Comparison of ENCODE assay signal across 40 cellular contexts in genomic region chr19:44515031-44515430, GRCh38. TPM values are rescaled to one million over a fixed set of nuclear protein-coding genes. Genes with fewer than 3 reads are reported as not detected.
"Had no signal": no experiment of that assay in that cellular context is flagged by ENCODE, and none has a peak within 500 bp of the region (broad histone marks: within the 10 kb centered on the region; RNA-seq: fewer than 3 reads in every experiment).

No MANE protein-coding gene starts in this region.

- H3K27ac ChIP-seq: adrenal gland, ascending aorta, body of pancreas, brain microvascular endothelial cell, breast epithelium, cardiac muscle cell had no signal

- H3K4me1 ChIP-seq: adrenal gland, ascending aorta, body of pancreas, breast epithelium had no signal

- H3K4me3 ChIP-seq: adrenal gland, ascending aorta, body of pancreas, breast epithelium, cardiac muscle cell had no signal

- H3K36me3 ChIP-seq: adrenal gland, ascending aorta, brain microvascular endothelial cell, breast epithelium, cardiac muscle cell had no signal

- ATAC-seq: activated naive CD4-positive, alpha-beta T cell treated with anti-CD3 and anti-CD28 coated beads, Interleukin-2, amount 50 U/mL, for 72 hours; activated naive CD8-positive, alpha-beta T cell treated with anti-CD3 and anti-CD28 coated beads, Interleukin-2, amount 50 U/mL, for 24 hours; activated T-cell treated with anti-CD3 and anti-CD28 coated beads, Interleukin-2, amount 50 U/mL, for 4 hours; activated T-cell treated with anti-CD3 and anti-CD28 coated beads, Interleukin-2, amount 50 U/mL, for 72 hours; activated T-helper 17 cell treated with anti-CD3 and anti-CD28 coated beads, Interleukin-2, amount 50 U/mL, for 72 hours; body of pancreas had no signal

- FAIRE-seq: astrocyte, bronchial epithelial cell had no signal

- DNase-seq: activated effector memory CD4-positive, alpha-beta T cell treated with anti-CD3 and anti-CD28 coated beads, Interleukin-2, amount 50 U/mL, for 16 hours; activated effector memory CD4-positive, alpha-beta T cell treated with Interleukin-2 at 50 U/mL for 16 hours; activated gamma-delta T cell; activated gamma-delta T cell treated with Interleukin-2 at 50 U/mL for 16 hours; activated naive CD4-positive, alpha-beta T cell; activated naive CD4-positive, alpha-beta T cell treated with anti-CD3 and anti-CD28 coated beads for 36 hours; activated naive CD4-positive, alpha-beta T cell treated with anti-CD3 and anti-CD28 coated beads, Interleukin-2, amount 10 ng/mL, durations not matched to agents 7 days and 5 days; activated naive CD4-positive, alpha-beta T cell treated with anti-CD3 and anti-CD28 coated beads, Interleukin-2, amount 50 U/mL, for 16 hours; activated naive CD4-positive, alpha-beta T cell treated with Interleukin-2 at 50 U/mL for 16 hours; activated naive CD8-positive, alpha-beta T cell treated with anti-CD3 and anti-CD28 coated beads for 36 hours; activated naive CD8-positive, alpha-beta T cell treated with anti-CD3 and anti-CD28 coated beads, Interleukin-2, amount 10 ng/mL, durations not matched to agents 7 days and 5 days; activated naive CD8-positive, alpha-beta T cell treated with anti-CD3 and anti-CD28 coated beads, Interleukin-2, amount 50 U/mL, for 24 hours; activated T-cell treated with anti-CD3 and anti-CD28 coated beads, Interleukin-2, amount 50 U/mL, for 1 hour; activated T-cell treated with anti-CD3 and anti-CD28 coated beads, Interleukin-2, amount 50 U/mL, for 24 hours; activated T-cell treated with anti-CD3 and anti-CD28 coated beads, Interleukin-2, amount 50 U/mL, for 4 hours; activated T-cell treated with anti-CD3 and anti-CD28 coated beads, Interleukin-2, amount 50 U/mL, for 48 hours; activated T-cell treated with anti-CD3 and anti-CD28 coated beads, Interleukin-2, amount 50 U/mL, for 72 hours; amniotic stem cell; amygdala; anterior cingulate cortex; aorta; body of pancreas; brain microvascular endothelial cell; caudate nucleus; central memory CD4-positive, alpha-beta T cell; cerebellar nuclear complex had no signal

- H3K27me3 ChIP-seq: ascending aorta, body of pancreas, brain microvascular endothelial cell, cardiac muscle cell had no signal

- H3K9me3 ChIP-seq: adrenal gland, ascending aorta, body of pancreas had no signal

RNA-seq across cellular contexts. Expression of gene CEACAM20, which starts 14.4 kb away (rescaled TPM):
- total RNA-seq: activated naive CD4-positive, alpha-beta T cell treated with anti-CD3 and anti-CD28 coated beads for 36 hours; activated naive CD4-positive, alpha-beta T cell treated with anti-CD3 and anti-CD28 coated beads, Interleukin-2, amount 50 U/mL, for 72 hours; activated naive CD8-positive, alpha-beta T cell treated with anti-CD3 and anti-CD28 coated beads for 36 hours; activated naive CD8-positive, alpha-beta T cell treated with anti-CD3 and anti-CD28 coated beads, Interleukin-2, amount 10 ng/mL, durations not matched to agents 7 days and 5 days; activated T-cell treated with anti-CD3 and anti-CD28 coated beads, Interleukin-2, amount 50 U/mL, for 4 hours; activated T-cell treated with anti-CD3 and anti-CD28 coated beads, Interleukin-2, amount 50 U/mL, for 72 hours; activated T-helper 1 cell treated with anti-CD3 and anti-CD28 coated beads, Interleukin-12 subunit alpha, Interleukin-12 subunit beta, Interleukin-2, Interleukin-4 antibody, amounts not matched to agents 30 ng/mL and 10 ng/mL and 1 ng/mL, durations not matched to agents 14 hours and 24 hours and 36 hours; activated T-helper 17 cell treated with anti-CD3 and anti-CD28 coated beads, Interleukin-2, amount 50 U/mL, for 72 hours; activated T-helper 2 cell treated with anti-CD3 and anti-CD28 coated beads, Interferon-gamma antibody, Interleukin-2, Interleukin-4, amounts not matched to agents 10 μg/mL and 5 μg/mL and 100 μg/mL, durations not matched to agents 14 hours and 24 hours and 36 hours; aorta; ascending aorta; astrocyte; body of pancreas; bronchial epithelial cell; cardiac muscle cell; cardiac septum; cerebellum; chondrocyte had no signal
- polyA plus RNA-seq: adipose tissue, cardiac muscle cell had no signal
